ENCODE assay signal across 8 cellular contexts in the genomic region with DNA sequence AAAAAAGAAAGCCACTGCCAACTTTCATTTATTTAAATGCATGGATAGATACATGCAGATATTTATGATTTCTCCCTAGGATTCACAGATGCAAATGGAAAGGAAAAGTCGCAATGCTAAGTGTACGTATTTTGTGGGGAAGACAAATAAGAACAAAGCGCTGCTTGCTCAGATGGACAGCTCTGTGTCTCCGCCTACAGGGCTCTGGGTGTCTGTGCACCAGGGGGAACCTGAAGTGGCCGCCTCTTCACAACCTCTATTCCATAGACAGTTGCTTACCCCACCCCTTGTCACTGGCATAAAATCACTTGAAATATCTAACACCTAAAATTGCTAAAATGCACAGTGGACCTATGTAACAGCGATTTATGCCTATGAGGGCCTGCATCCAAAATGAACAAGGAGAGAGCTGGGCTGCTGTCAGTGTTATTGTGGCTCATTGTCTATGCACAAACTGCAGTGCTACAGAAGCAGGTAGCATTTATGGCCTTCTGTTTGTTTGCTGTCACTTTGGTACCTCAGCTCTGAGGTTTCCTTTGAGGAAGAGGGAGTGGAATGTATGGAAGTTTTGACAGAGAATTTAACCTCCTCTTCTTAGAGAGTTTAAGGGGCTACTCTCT. TPM values are rescaled to one million over a fixed set of nuclear protein-coding genes. Genes with fewer than 3 reads are reported as not detected.
DNase-seq lines count a peak whose midpoint lies in the region; ATAC-seq and TF ChIP-seq lines count a peak whose summit lies in the region.

No MANE protein-coding gene starts in this region.

- no peaks in the 10 kb centered on the region for H3K9me3 Mint-ChIP-seq in activated T-helper 17 cell treated with anti-CD3 and anti-CD28 coated beads, Interleukin-2, amount 50 U/mL, for 72 hours

- H3K4me3 ChIP-seq in PC-3 (ENCODE audit: low read length) (no peak overlapping the region), gastroesophageal sphincter (no peak overlapping the region), gastrocnemius medialis (no peak overlapping the region)

- peak overlapping the region; percentile 50; the same call in 1 of the 2 replicates for H3K4me2 ChIP-seq in PC-3 (ENCODE audit: low read length)

- H3K79me2 ChIP-seq in PC-3 (ENCODE audit: low read length): no peaks in the 10 kb centered on the region

- H3K36me3 Mint-ChIP-seq in activated T-helper 17 cell treated with anti-CD3 and anti-CD28 coated beads, Interleukin-2, amount 50 U/mL, for 72 hours (ENCODE audit: low read depth): no peaks in the 10 kb centered on the region

- no peak for TF ChIP-seq EP300 in gastroesophageal sphincter (IDR thresholded peaks at IDR 0.05)

- TF ChIP-seq POLR2A in gastroesophageal sphincter (IDR thresholded peaks at IDR 0.05) (no peak), gastrocnemius medialis (IDR thresholded peaks at IDR 0.05) (no peak)

- no TSS peak for BruUV-seq in PC-3 (replicated peaks; lab: Mats Ljungman, UMichigan)

- H2AFZ ChIP-seq in PC-3 (ENCODE audit: low read length): no peak overlapping the region

- peak; percentile 73 for TF ChIP-seq CTCF in PC-3 (conservative IDR thresholded peaks at IDR 0.05; ENCODE audit: low read depth, low read length)
- peak; percentile 20 to 59 (median 34) for TF ChIP-seq CTCF in gastroesophageal sphincter (IDR thresholded peaks at IDR 0.05)
- peak; percentile 53 to 73 (median 62) for TF ChIP-seq CTCF in gastrocnemius medialis (IDR thresholded peaks at IDR 0.05 in 4 of 5, conservative IDR thresholded peaks at IDR 0.05 in 1 of 5)

- H3K9me2 ChIP-seq in PC-3 (replicated peaks; ENCODE audit: low read length): no peaks in the 10 kb centered on the region

- H3K4me3 Mint-ChIP-seq in activated T-helper 17 cell treated with anti-CD3 and anti-CD28 coated beads, Interleukin-2, amount 50 U/mL, for 72 hours: no peak overlapping the region

- CTCF ChIA-PET in PC-3 (lab: Charles Lee): interaction anchor here (0.6 kb wide), 1 partner anchor 599 kb away, joined by 5 read pairs; no protein-coding TSS in a partner anchor

- H4K20me1 ChIP-seq in PC-3 (ENCODE audit: low read length): no peaks in the 10 kb centered on the region

- POLR2A ChIA-PET in PC-3 (lab: Charles Lee; ENCODE audit: unreplicated experiment): no interaction called here

- H3K27ac Mint-ChIP-seq in activated T-helper 17 cell treated with anti-CD3 and anti-CD28 coated beads, Interleukin-2, amount 50 U/mL, for 72 hours: no peak overlapping the region

- no peaks in the 10 kb centered on the region for H3F3A ChIP-seq in PC-3 (ENCODE audit: low read length, unreplicated experiment)

- H3K4me1 ChIP-seq in PC-3 (ENCODE audit: insufficient read depth, low read length) (no peaks in the 10 kb centered on the region), gastroesophageal sphincter (no peaks in the 10 kb centered on the region), gastrocnemius medialis (no peaks in the 10 kb centered on the region)

- no peak overlapping the region for H3K9ac ChIP-seq in PC-3 (ENCODE audit: low read length)

- intact Hi-C loops in PC-3 (cut with micrococcal nuclease): loop anchor here (2.0 to 10.0 kb wide), 2 partner anchors 462 to 560 kb away; no protein-coding TSS in a partner anchor
- intact Hi-C loops in gastrocnemius medialis (cut with DNase I; ENCODE audit: low total_unique reads): loop anchor here (5.0 kb wide), 2 partner anchors 122 to 462 kb away; no protein-coding TSS in a partner anchor
- intact Hi-C loops in posterior vena cava (cut with DNase I): loop anchor here in 1 of 2 donors (10.0 kb wide), 1 partner anchor 90 kb away; no protein-coding TSS in a partner anchor

- H3K36me3 ChIP-seq in PC-3 (ENCODE audit: low read depth, low read length) (no peaks in the 10 kb centered on the region), gastroesophageal sphincter (no peaks in the 10 kb centered on the region), gastrocnemius medialis (no peaks in the 10 kb centered on the region)

- WGBS in gastroesophageal sphincter (ENCODE audit: low coverage in 1 of 2), 2 donors: 13 to 29% methylated on average over 4 to 5 of the region's 6 CpGs

- H3K9me3 ChIP-seq in PC-3 (ENCODE audit: low read length) (no peaks in the 10 kb centered on the region), gastroesophageal sphincter (no peaks in the 10 kb centered on the region), gastrocnemius medialis (no peaks in the 10 kb centered on the region)

- H3K27me3 Mint-ChIP-seq in activated T-helper 17 cell treated with anti-CD3 and anti-CD28 coated beads, Interleukin-2, amount 50 U/mL, for 72 hours: peaks cover 8% of the 10 kb centered on the region

- H3K27ac ChIP-seq in PC-3 (ENCODE audit: low read length) (no peak overlapping the region), gastroesophageal sphincter (no peak overlapping the region), gastrocnemius medialis (no peak overlapping the region)

- DNase-seq in ELR (ENCODE audit: low read depth) (peak; percentile 19), PC-3 (peak; percentile 58), gastrocnemius medialis (peak; percentile 10 to 20), posterior vena cava (ENCODE audit: low spot score) (no peak)

- ATAC-seq in HG02623 (IDR thresholded peaks at IDR 0.05; ENCODE audit: unreplicated experiment) (peak; percentile 45), PC-3 (peak; percentile 67), gastroesophageal sphincter (no peak), gastrocnemius medialis (peak in 1 of 2 donors; percentile 60), GM19395 (IDR thresholded peaks at IDR 0.05; ENCODE audit: unreplicated experiment) (no peak)
- ATAC-seq in activated T-helper 17 cell treated with anti-CD3 and anti-CD28 coated beads, Interleukin-2, amount 50 U/mL, for 72 hours (replicated peaks): peak; percentile 65

- peaks cover 15% of the 10 kb centered on the region for H3K27me3 ChIP-seq in PC-3 (ENCODE audit: low read length)
- H3K27me3 ChIP-seq in gastroesophageal sphincter: no peaks in the 10 kb centered on the region
- H3K27me3 ChIP-seq in gastrocnemius medialis: no peaks in the 10 kb centered on the region

- H3K4me1 Mint-ChIP-seq in activated T-helper 17 cell treated with anti-CD3 and anti-CD28 coated beads, Interleukin-2, amount 50 U/mL, for 72 hours: no peaks in the 10 kb centered on the region

- in situ Hi-C loops in gastrocnemius medialis (cut with MboI; ENCODE audit: low sequenced_read_pairs in 4 of 4): no loop called here

RNA-seq across cellular contexts. Expression of gene PAGE1, which starts 58.6 kb away (rescaled TPM):
- total RNA-seq in PC-3 (2014; rRNA removed): 1.7 and 4.5 TPM in 2 replicates
- not detected for total RNA-seq in activated T-helper 17 cell treated with anti-CD3 and anti-CD28 coated beads, Interleukin-2, amount 50 U/mL, for 72 hours
- total RNA-seq in gastroesophageal sphincter: not detected
- total RNA-seq in gastrocnemius medialis: not detected
- total RNA-seq in posterior vena cava: not detected

Comparison
In these comparisons a context has a peak if more than half of its experiments do, and no peak if none do; other contexts are left out.
1. ATAC-seq: peak in HG02623 (single experiment), PC-3 (single experiment) and activated T-helper 17 cell treated with anti-CD3 and anti-CD28 coated beads, Interleukin-2, amount 50 U/mL, for 72 hours (single experiment); none in gastroesophageal sphincter (single experiment) and GM19395 (single experiment).
2. Peak in every context shown above with its lines, with median percentiles within 50 percentile points of each other: CTCF ChIP-seq.